ENCODE assay signal across 25 cellular contexts in the genomic region with DNA sequence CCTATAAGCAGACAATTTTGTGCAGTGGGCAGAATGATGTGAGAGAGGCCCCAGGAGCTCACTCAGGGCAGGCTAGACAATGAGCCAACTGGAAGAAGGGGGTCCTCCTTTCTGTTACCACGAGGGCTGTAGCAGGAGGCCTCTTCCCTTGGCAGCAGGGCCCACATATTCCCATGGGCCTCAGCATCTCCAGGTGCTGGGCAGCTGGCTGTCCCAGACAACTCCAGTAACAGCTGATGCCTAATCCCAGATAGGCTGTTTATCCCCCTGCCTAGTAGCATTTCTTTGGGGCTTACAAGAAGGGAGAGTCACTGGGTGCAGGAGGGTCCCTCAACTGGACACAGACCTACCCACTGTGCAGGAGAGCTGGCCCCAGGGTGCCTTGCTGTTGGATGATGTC.
DNase-seq lines count a peak whose midpoint lies in the region; ATAC-seq and TF ChIP-seq lines count a peak whose summit lies in the region.
"Had no signal": no experiment of that assay in that cellular context is flagged by ENCODE, and none has a peak within 500 bp of the region (broad histone marks: within the 10 kb centered on the region; RNA-seq: fewer than 3 reads in every experiment).

No MANE protein-coding gene starts in this region.

- peaks cover 7% of the 10 kb centered on the region for H3K36me3 Mint-ChIP-seq in glutamatergic neuron (ENCODE audit: unreplicated experiment)
- H3K36me3 Mint-ChIP-seq in activated naive CD4-positive, alpha-beta T cell treated with anti-CD3 and anti-CD28 coated beads, Interleukin-2, amount 50 U/mL, for 72 hours: no peaks in the 10 kb centered on the region
- H3K36me3 Mint-ChIP-seq: CD4-positive, alpha-beta memory T cell had no signal

- no peak for ATAC-seq in GM21723 (IDR thresholded peaks at IDR 0.05; ENCODE audit: unreplicated experiment)
- ATAC-seq in activated naive CD4-positive, alpha-beta T cell treated with anti-CD3 and anti-CD28 coated beads, Interleukin-2, amount 50 U/mL, for 72 hours: no peak
- ATAC-seq: A549, HCT116 had no signal

- peaks cover 2% of the 10 kb centered on the region for H3K27me3 Mint-ChIP-seq in glutamatergic neuron (ENCODE audit: unreplicated experiment)
- H3K27me3 Mint-ChIP-seq: CD4-positive, alpha-beta memory T cell had no signal

- DNase-seq in D341Med (ENCODE audit: low spot score) (peak; percentile 49), DMS 273 treated with DMSO at 0.1 percent for 48 hours (lab: John Stamatoyannopoulos, UW) (peak; percentile 24), NCI-H82 (lab: John Stamatoyannopoulos, UW) (peak; percentile 96), glutamatergic neuron (peak; percentile 44), H4 (ENCODE audit: low spot score) (no peak)
- DNase-seq in activated naive CD4-positive, alpha-beta T cell treated with anti-CD3 and anti-CD28 coated beads, Interleukin-2, amount 50 U/mL, for 72 hours (ENCODE audit: low spot score in 2 of 2): no peak
- DNase-seq: C1 segment of cervical spinal cord; CD4-positive, alpha-beta memory T cell; COR-L47; DMS79 treated with DMSO at 0.1 percent for 48 hours; GF-D8; IMR-90; KG1; MG63; NCI-H1417; NCI-H187; NCI-H2081 treated with DMSO at 0.1 percent for 48 hours; NCI-H446 treated with DMSO at 0.1 percent for 48 hours; RPMI8226; SHP77; SW 1271 had no signal

- no peaks in the 10 kb centered on the region for H3K9me3 Mint-ChIP-seq in glutamatergic neuron (ENCODE audit: unreplicated experiment)
- H3K9me3 Mint-ChIP-seq in activated naive CD4-positive, alpha-beta T cell treated with anti-CD3 and anti-CD28 coated beads, Interleukin-2, amount 50 U/mL, for 72 hours: peaks cover 12% of the 10 kb centered on the region in 2 donors

- TF ChIP-seq CTCF in glutamatergic neuron (IDR thresholded peaks at IDR 0.05; ENCODE audit: partially characterized antibody, unreplicated experiment): no peak

- H3K4me3 Mint-ChIP-seq in glutamatergic neuron (ENCODE audit: unreplicated experiment): no peak overlapping the region
- H3K4me3 Mint-ChIP-seq: CD4-positive, alpha-beta memory T cell; T-helper 1 cell treated with Interleukin-12 subunit alpha and Interleukin-12 subunit beta and Interleukin-4 antibody, amounts not matched to agents 30 μg/mL and 1 μg/mL, for 36 hours had no signal

- H3K4me1 Mint-ChIP-seq in glutamatergic neuron (ENCODE audit: low read depth, unreplicated experiment): peaks cover 33% of the 10 kb centered on the region
- H3K4me1 Mint-ChIP-seq: CD4-positive, alpha-beta memory T cell had no signal

- peak overlapping the region; percentile 88 for H3K27ac Mint-ChIP-seq in glutamatergic neuron (ENCODE audit: unreplicated experiment)
- H3K27ac Mint-ChIP-seq in activated naive CD4-positive, alpha-beta T cell treated with anti-CD3 and anti-CD28 coated beads, Interleukin-2, amount 50 U/mL, for 72 hours: no peak overlapping the region
- H3K27ac Mint-ChIP-seq: CD4-positive, alpha-beta memory T cell; T-helper 1 cell treated with Interleukin-12 subunit alpha and Interleukin-12 subunit beta and Interleukin-4 antibody, amounts not matched to agents 30 μg/mL and 1 μg/mL, for 36 hours had no signal

Comparison
In these comparisons a context has a peak if more than half of its experiments do, and no peak if none do; other contexts are left out.
1. DNase-seq: peak in D341Med (single experiment), DMS 273 treated with DMSO at 0.1 percent for 48 hours (single experiment), NCI-H82 (single experiment) and glutamatergic neuron (single experiment); none in H4 (single experiment) and activated naive CD4-positive, alpha-beta T cell treated with anti-CD3 and anti-CD28 coated beads, Interleukin-2, amount 50 U/mL, for 72 hours (0 of 2).